Comparison of ENCODE assay signal across 26 cellular contexts in the genomic region with DNA sequence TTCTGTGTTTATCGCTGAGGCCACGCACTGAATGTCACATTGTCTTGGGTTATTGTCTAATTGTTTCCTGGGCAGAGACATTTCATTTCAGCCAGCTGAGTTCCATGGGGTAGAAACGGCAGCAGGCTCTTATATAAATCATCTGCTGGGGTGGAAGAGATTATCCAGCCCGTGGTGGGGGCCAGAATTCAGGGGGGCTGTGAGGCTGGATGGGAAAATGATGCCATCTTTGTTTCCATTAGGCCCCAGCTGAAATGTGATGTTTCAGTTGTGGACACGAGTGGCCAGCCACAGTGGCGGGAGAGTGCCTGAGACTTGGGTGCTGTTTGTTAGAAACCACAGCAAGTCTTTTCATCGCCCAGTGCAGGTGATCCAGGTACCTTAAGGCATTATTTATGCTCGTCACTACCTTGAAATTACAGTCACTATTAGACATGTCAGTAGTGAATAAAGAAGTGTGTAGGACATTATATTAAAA.
DNase-seq lines count a peak whose midpoint lies in the region; ATAC-seq and TF ChIP-seq lines count a peak whose summit lies in the region.
"Had no signal": no experiment of that assay in that cellular context is flagged by ENCODE, and none has a peak within 500 bp of the region (broad histone marks: within the 10 kb centered on the region; RNA-seq: fewer than 3 reads in every experiment).

No MANE protein-coding gene starts in this region.

- H4K20me1 ChIP-seq in GM23338 (replicated peaks; ENCODE audit: insufficient read depth): no peaks in the 10 kb centered on the region

- H3K27me3 ChIP-seq in GM23338 (ENCODE audit: insufficient read depth) (no peaks in the 10 kb centered on the region), testis (no peaks in the 10 kb centered on the region)
- H3K27me3 ChIP-seq: ascending aorta, cardiac muscle cell had no signal

- WGBS in testis, 2 donors: 83 to 88% methylated on average over 8 of the region's 8 CpGs

- H3K9me2 ChIP-seq in GM23338 (ENCODE audit: insufficient read depth): no peaks in the 10 kb centered on the region

- H3K27ac ChIP-seq in GM23338 (ENCODE audit: low read depth) (no peak overlapping the region), testis (no peak overlapping the region)
- H3K27ac ChIP-seq: ascending aorta, cardiac muscle cell, KMS-11 had no signal

- ATAC-seq in GM23338 (no peak), esophagus mucosa (no peak)
- ATAC-seq: activated CD4-positive, CD25-positive, alpha-beta regulatory T cell treated with anti-CD3 and anti-CD28 coated beads, Interleukin-2, amount 50 U/mL, for 24 hours; GM12878; left ventricle myocardium superior; T-cell had no signal

- H3F3A ChIP-seq in GM23338 (replicated peaks; ENCODE audit: low read depth): 0 out of 2 replicates have a peak, but pooled peaks cover 4% of the 10 kb centered on the region

- peaks cover 4% of the 10 kb centered on the region for H3K27me3 Mint-ChIP-seq in GM23338 (ENCODE audit: insufficient read depth, low read depth, poor library complexity)
- H3K27me3 Mint-ChIP-seq: activated naive CD4-positive, alpha-beta T cell treated with anti-CD3 and anti-CD28 coated beads, Interleukin-2, amount 50 U/mL, for 24 hours; CD4-positive, alpha-beta memory T cell; T-cell had no signal

- H2AFZ ChIP-seq in GM23338: peak overlapping the region; percentile 38; the same call in 1 of the 2 replicates

- peaks cover 17% of the 10 kb centered on the region for H3K4me1 Mint-ChIP-seq in GM23338

- intact Hi-C loops in testis (cut with DNase I; ENCODE audit: low total_unique reads): no loop called here

- H3K4me2 ChIP-seq in GM23338: no peak overlapping the region
- H3K4me2 ChIP-seq: KMS-11 had no signal

- H3K36me3 Mint-ChIP-seq in GM23338 (ENCODE audit: low read depth): no peaks in the 10 kb centered on the region; the same call in 2 of the 3 replicates
- H3K36me3 Mint-ChIP-seq: activated naive CD4-positive, alpha-beta T cell treated with anti-CD3 and anti-CD28 coated beads, Interleukin-2, amount 50 U/mL, for 24 hours; CD4-positive, alpha-beta memory T cell; T-cell had no signal

- H3K4me1 ChIP-seq in GM23338 (ENCODE audit: insufficient read depth) (peaks cover 19% of the 10 kb centered on the region), testis (peaks cover 21% of the 10 kb centered on the region)
- H3K4me1 ChIP-seq: ascending aorta had no signal

- no peaks in the 10 kb centered on the region; the same call in 2 of the 3 replicates for H3K9me3 Mint-ChIP-seq in GM23338
- H3K9me3 Mint-ChIP-seq: activated naive CD4-positive, alpha-beta T cell treated with anti-CD3 and anti-CD28 coated beads, Interleukin-2, amount 50 U/mL, for 24 hours; T-cell had no signal

- peak; percentile 55 for DNase-seq in activated effector memory CD4-positive, alpha-beta T cell treated with anti-CD3 and anti-CD28 coated beads, Interleukin-2, amount 50 U/mL, for 16 hours
- no peak for DNase-seq in activated effector memory CD4-positive, alpha-beta T cell treated with Interleukin-2 at 50 U/mL for 16 hours
- no peak for DNase-seq in GM23338 (ENCODE audit: low spot score)
- DNase-seq in mesenteric fat pad (ENCODE audit: low spot score): peak; percentile 33
- peak; percentile 6 for DNase-seq in testis
- DNase-seq in dermis blood vessel endothelial cell: no peak
- DNase-seq: CD4-positive, alpha-beta memory T cell; cortex of kidney; DMS 273 treated with DMSO at 0.1 percent for 48 hours; EL; foreskin fibroblast; left ventricle myocardium superior; MM.1S; NCI-H2081 treated with DMSO at 0.1 percent for 48 hours; NCI-H446; NCI-H82; occipital lobe; RPMI8226 had no signal

- no peak overlapping the region for H3K4me3 Mint-ChIP-seq in GM23338
- H3K4me3 Mint-ChIP-seq: activated naive CD4-positive, alpha-beta T cell treated with anti-CD3 and anti-CD28 coated beads, Interleukin-2, amount 50 U/mL, for 24 hours; T-cell had no signal

- TF ChIP-seq CTCF in GM23338 (conservative IDR thresholded peaks at IDR 0.05; ENCODE audit: low read depth in 2 of 2) (no peak), testis (IDR thresholded peaks at IDR 0.05) (no peak)

- no peaks in the 10 kb centered on the region for H3K36me3 ChIP-seq in GM23338 (ENCODE audit: insufficient read depth)
- no peaks in the 10 kb centered on the region for H3K36me3 ChIP-seq in testis (ENCODE audit: low read depth, missing control alignments)
- H3K36me3 ChIP-seq: ascending aorta, cardiac muscle cell had no signal

- no peak overlapping the region for H3K27ac Mint-ChIP-seq in GM23338

- H3K4me3 ChIP-seq in GM23338 (no peak overlapping the region), testis (no peak overlapping the region)
- H3K4me3 ChIP-seq: ascending aorta, cardiac muscle cell, GM12878 had no signal

- TF ChIP-seq POLR2A in testis (IDR thresholded peaks at IDR 0.05): no peak

- no peaks in the 10 kb centered on the region for H3K9me3 ChIP-seq in testis
- H3K9me3 ChIP-seq: ascending aorta had no signal

- no peaks in the 10 kb centered on the region for H3K79me2 ChIP-seq in GM23338 (replicated peaks; ENCODE audit: insufficient read depth)

TF ChIP-seq in GM23338, 12 proteins besides CTCF, POLR2A, EP300 and RAD21 (continues in another document):
- no peak for TF ChIP-seq STAT1 (IDR thresholded peaks at IDR 0.05; ENCODE audit: unreplicated experiment)
- TF ChIP-seq, protein P1, sequence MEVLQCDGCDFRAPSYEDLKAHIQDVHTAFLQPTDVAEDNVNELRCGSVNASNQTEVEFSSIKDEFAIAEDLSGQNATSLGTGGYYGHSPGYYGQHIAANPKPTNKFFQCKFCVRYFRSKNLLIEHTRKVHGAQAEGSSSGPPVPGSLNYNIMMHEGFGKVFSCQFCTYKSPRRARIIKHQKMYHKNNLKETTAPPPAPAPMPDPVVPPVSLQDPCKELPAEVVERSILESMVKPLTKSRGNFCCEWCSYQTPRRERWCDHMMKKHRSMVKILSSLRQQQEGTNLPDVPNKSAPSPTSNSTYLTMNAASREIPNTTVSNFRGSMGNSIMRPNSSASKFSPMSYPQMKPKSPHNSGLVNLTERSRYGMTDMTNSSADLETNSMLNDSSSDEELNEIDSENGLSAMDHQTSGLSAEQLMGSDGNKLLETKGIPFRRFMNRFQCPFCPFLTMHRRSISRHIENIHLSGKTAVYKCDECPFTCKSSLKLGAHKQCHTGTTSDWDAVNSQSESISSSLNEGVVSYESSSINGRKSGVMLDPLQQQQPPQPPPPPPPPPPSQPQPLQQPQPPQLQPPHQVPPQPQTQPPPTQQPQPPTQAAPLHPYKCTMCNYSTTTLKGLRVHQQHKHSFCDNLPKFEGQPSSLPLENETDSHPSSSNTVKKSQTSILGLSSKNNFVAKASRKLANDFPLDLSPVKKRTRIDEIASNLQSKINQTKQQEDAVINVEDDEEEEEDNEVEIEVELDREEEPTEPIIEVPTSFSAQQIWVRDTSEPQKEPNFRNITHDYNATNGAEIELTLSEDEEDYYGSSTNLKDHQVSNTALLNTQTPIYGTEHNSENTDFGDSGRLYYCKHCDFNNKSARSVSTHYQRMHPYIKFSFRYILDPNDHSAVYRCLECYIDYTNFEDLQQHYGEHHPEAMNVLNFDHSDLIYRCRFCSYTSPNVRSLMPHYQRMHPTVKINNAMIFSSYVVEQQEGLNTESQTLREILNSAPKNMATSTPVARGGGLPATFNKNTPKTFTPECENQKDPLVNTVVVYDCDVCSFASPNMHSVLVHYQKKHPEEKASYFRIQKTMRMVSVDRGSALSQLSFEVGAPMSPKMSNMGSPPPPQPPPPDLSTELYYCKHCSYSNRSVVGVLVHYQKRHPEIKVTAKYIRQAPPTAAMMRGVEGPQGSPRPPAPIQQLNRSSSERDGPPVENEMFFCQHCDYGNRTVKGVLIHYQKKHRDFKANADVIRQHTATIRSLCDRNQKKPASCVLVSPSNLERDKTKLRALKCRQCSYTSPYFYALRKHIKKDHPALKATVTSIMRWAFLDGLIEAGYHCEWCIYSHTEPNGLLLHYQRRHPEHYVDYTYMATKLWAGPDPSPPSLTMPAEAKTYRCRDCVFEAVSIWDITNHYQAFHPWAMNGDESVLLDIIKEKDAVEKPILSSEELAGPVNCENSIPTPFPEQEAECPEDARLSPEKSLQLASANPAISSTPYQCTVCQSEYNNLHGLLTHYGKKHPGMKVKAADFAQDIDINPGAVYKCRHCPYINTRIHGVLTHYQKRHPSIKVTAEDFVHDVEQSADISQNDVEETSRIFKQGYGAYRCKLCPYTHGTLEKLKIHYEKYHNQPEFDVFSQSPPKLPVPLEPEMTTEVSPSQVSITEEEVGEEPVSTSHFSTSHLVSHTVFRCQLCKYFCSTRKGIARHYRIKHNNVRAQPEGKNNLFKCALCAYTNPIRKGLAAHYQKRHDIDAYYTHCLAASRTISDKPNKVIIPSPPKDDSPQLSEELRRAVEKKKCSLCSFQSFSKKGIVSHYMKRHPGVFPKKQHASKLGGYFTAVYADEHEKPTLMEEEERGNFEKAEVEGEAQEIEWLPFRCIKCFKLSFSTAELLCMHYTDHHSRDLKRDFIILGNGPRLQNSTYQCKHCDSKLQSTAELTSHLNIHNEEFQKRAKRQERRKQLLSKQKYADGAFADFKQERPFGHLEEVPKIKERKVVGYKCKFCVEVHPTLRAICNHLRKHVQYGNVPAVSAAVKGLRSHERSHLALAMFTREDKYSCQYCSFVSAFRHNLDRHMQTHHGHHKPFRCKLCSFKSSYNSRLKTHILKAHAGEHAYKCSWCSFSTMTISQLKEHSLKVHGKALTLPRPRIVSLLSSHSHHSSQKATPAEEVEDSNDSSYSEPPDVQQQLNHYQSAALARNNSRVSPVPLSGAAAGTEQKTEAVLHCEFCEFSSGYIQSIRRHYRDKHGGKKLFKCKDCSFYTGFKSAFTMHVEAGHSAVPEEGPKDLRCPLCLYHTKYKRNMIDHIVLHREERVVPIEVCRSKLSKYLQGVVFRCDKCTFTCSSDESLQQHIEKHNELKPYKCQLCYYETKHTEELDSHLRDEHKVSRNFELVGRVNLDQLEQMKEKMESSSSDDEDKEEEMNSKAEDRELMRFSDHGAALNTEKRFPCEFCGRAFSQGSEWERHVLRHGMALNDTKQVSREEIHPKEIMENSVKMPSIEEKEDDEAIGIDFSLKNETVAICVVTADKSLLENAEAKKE (CRISPR knock-in tag; IDR thresholded peaks at IDR 0.05): no peak
- TF ChIP-seq ZNF114 (CRISPR knock-in tag; IDR thresholded peaks at IDR 0.05): no peak
- no peak for TF ChIP-seq POLR2AphosphoS5 (IDR thresholded peaks at IDR 0.05; ENCODE audit: low read depth)

Comparison
In these comparisons a context has a peak if more than half of its experiments do, and no peak if none do; other contexts are left out.
1. DNase-seq: peak in activated effector memory CD4-positive, alpha-beta T cell treated with anti-CD3 and anti-CD28 coated beads, Interleukin-2, amount 50 U/mL, for 16 hours (single experiment), mesenteric fat pad (single experiment) and testis (single experiment); none in activated effector memory CD4-positive, alpha-beta T cell treated with Interleukin-2 at 50 U/mL for 16 hours (single experiment), GM23338 (single experiment) and dermis blood vessel endothelial cell (single experiment).